Comparison of ENCODE assay signal across 16 cellular contexts in genomic region chr2:236935656-236936445, GRCh38.
DNase-seq lines count a peak whose midpoint lies in the region; ATAC-seq, FAIRE-seq and TF ChIP-seq lines count a peak whose summit lies in the region.
"Had no signal": no experiment of that assay in that cellular context is flagged by ENCODE, and none has a peak within 500 bp of the region (broad histone marks: within the 10 kb centered on the region; RNA-seq: fewer than 3 reads in every experiment).

No MANE protein-coding gene starts in this region.

- no peak overlapping the region for H2BK5ac ChIP-seq in neuronal stem cell (ENCODE audit: low read length)

- no peak overlapping the region for H3K4me3 ChIP-seq in bronchial epithelial cell (ENCODE audit: low read depth, low read length)
- no peak overlapping the region for H3K4me3 ChIP-seq in esophagus muscularis mucosa
- H3K4me3 ChIP-seq in neuronal stem cell (ENCODE audit: low read length in 2 of 2), result no peak overlapping the region
- H3K4me3 ChIP-seq in vagina, result no peak overlapping the region
- H3K4me3 ChIP-seq: HAP-1 had no signal

- ATAC-seq in GM18868 (IDR thresholded peaks at IDR 0.05; ENCODE audit: unreplicated experiment) (no peak), WTC11 (no peak)

- no peaks in the 10 kb centered on the region for H3K36me3 Mint-ChIP-seq in WTC11
- H3K36me3 Mint-ChIP-seq in activated naive CD4-positive, alpha-beta T cell treated with anti-CD3 and anti-CD28 coated beads for 36 hours (ENCODE audit: low read depth), result no peaks in the 10 kb centered on the region
- H3K36me3 Mint-ChIP-seq: CD4-positive, alpha-beta memory T cell had no signal

- FAIRE-seq in bronchial epithelial cell (lab: Jason Lieb, UNC), result peak; percentile 64
- FAIRE-seq: A204.1, G401.6, GM12892, H1 had no signal

- no peak overlapping the region for H3K23ac ChIP-seq in neuronal stem cell (ENCODE audit: low read depth, low read length, poor library complexity)

- H3K4me1 ChIP-seq in esophagus muscularis mucosa, result peaks cover 0 to 7% (median 0%) of the 10 kb centered on the region in 4 donors
- no peaks in the 10 kb centered on the region for H3K4me1 ChIP-seq in neuronal stem cell (ENCODE audit: control insufficient read depth in 2 of 2, insufficient read depth in 1 of 2, low read depth in 1 of 2, low read length in 2 of 2)
- peaks cover 4% of the 10 kb centered on the region for H3K4me1 ChIP-seq in vagina
- H3K4me1 ChIP-seq: HAP-1 had no signal

- no peak overlapping the region for H2AFZ ChIP-seq in neuronal stem cell (ENCODE audit: low read length)

- H3K27ac ChIP-seq in esophagus muscularis mucosa (replicated peaks in 1 of 4) (no peak overlapping the region), neuronal stem cell (replicated peaks; ENCODE audit: low read length) (no peak overlapping the region), vagina (no peak overlapping the region)
- H3K27ac ChIP-seq: C4-2B had no signal

- no peak overlapping the region for H3K4me3 Mint-ChIP-seq in WTC11
- no peak overlapping the region for H3K4me3 Mint-ChIP-seq in activated naive CD4-positive, alpha-beta T cell treated with anti-CD3 and anti-CD28 coated beads for 36 hours
- H3K4me3 Mint-ChIP-seq: CD4-positive, alpha-beta memory T cell had no signal

- H3K27me3 ChIP-seq in bronchial epithelial cell (ENCODE audit: control insufficient read depth, insufficient read depth, low read length), result no peaks in the 10 kb centered on the region
- peaks cover 0 to 26% (median 0%) of the 10 kb centered on the region in 4 donors for H3K27me3 ChIP-seq in esophagus muscularis mucosa
- no peaks in the 10 kb centered on the region for H3K27me3 ChIP-seq in neuronal stem cell (ENCODE audit: control insufficient read depth in 3 of 3, insufficient read depth in 3 of 3, low read depth in 1 of 3, low read length in 3 of 3)
- no peaks in the 10 kb centered on the region for H3K27me3 ChIP-seq in vagina

- DNase-seq in bronchial epithelial cell (ENCODE audit: low read depth) (no peak), esophagus muscularis mucosa (ENCODE audit: extremely low spot score) (peak; percentile 82), neuronal stem cell (ENCODE audit: low spot score) (no peak), vagina (ENCODE audit: extremely low spot score in 2 of 2) (peak; percentile 84 to 87), WTC11 (ENCODE audit: low spot score) (no peak)
- DNase-seq in activated naive CD4-positive, alpha-beta T cell treated with anti-CD3 and anti-CD28 coated beads for 36 hours, result no peak
- DNase-seq: BE2C; CD4-positive, alpha-beta memory T cell; DMS79 had no signal

- H2BK15ac ChIP-seq in neuronal stem cell (ENCODE audit: low read length), result no peak overlapping the region

- H2BK120ac ChIP-seq in neuronal stem cell (ENCODE audit: low read depth, low read length), result no peak overlapping the region

- H3K4me2 ChIP-seq in neuronal stem cell (ENCODE audit: insufficient read depth, low read length, poor library complexity, severe bottlenecking), result no peak overlapping the region

- POLR2A ChIA-PET in WTC11 (lab: Charles Lee), result no interaction called here

- H3K9me3 ChIP-seq in esophagus muscularis mucosa (no peaks in the 10 kb centered on the region), neuronal stem cell (replicated peaks in 1 of 2; ENCODE audit: control insufficient read depth in 2 of 2, insufficient read depth in 1 of 2, low read depth in 1 of 2, low read length in 2 of 2) (no peaks in the 10 kb centered on the region), vagina (no peaks in the 10 kb centered on the region)
- H3K9me3 ChIP-seq: BE2C, HAP-1 had no signal

- no peak for TF ChIP-seq POLR2A in esophagus muscularis mucosa (IDR thresholded peaks at IDR 0.05; ENCODE audit: low read depth)
- no peak for TF ChIP-seq POLR2A in vagina (IDR thresholded peaks at IDR 0.05)

- no peak overlapping the region for H3K27ac Mint-ChIP-seq in WTC11
- no peak overlapping the region for H3K27ac Mint-ChIP-seq in activated naive CD4-positive, alpha-beta T cell treated with anti-CD3 and anti-CD28 coated beads for 36 hours

- no peak overlapping the region for H3K4ac ChIP-seq in neuronal stem cell (ENCODE audit: low read length)

- no peak overlapping the region for H2AK5ac ChIP-seq in neuronal stem cell (ENCODE audit: low read depth, low read length)

- peaks cover under 1% of the 10 kb centered on the region for H3K4me1 Mint-ChIP-seq in WTC11
- H3K4me1 Mint-ChIP-seq in activated naive CD4-positive, alpha-beta T cell treated with anti-CD3 and anti-CD28 coated beads for 36 hours (ENCODE audit: low read depth), result no peaks in the 10 kb centered on the region

- no peaks in the 10 kb centered on the region for H3K36me3 ChIP-seq in bronchial epithelial cell (ENCODE audit: control insufficient read depth, insufficient read depth, low read length)
- no peaks in the 10 kb centered on the region for H3K36me3 ChIP-seq in esophagus muscularis mucosa
- H3K36me3 ChIP-seq in neuronal stem cell (replicated peaks in 1 of 2; ENCODE audit: control insufficient read depth in 2 of 2, insufficient read depth in 2 of 2, low read length in 2 of 2), result no peaks in the 10 kb centered on the region
- H3K36me3 ChIP-seq in vagina, result no peaks in the 10 kb centered on the region
- H3K36me3 ChIP-seq: BE2C, HAP-1 had no signal

- intact Hi-C loops in esophagus muscularis mucosa (cut with DNase I), result no loop called here
- intact Hi-C loops in vagina (cut with DNase I), result no loop called here
- intact Hi-C loops in activated naive CD4-positive, alpha-beta T cell treated with anti-CD3 and anti-CD28 coated beads for 36 hours (cut with micrococcal nuclease), result no loop called here

- WGBS in esophagus muscularis mucosa, result 97% methylated on average over 6 of the region's 10 CpGs
- WGBS in neuronal stem cell (ENCODE audit: extremely low coverage in 2 of 2, insufficient read length in 2 of 2, insufficient replicate concordance in 1 of 2), 2 donors, result no CpG with 5 or more reads among the region's 10 CpGs

- no peak overlapping the region for H4K8ac ChIP-seq in neuronal stem cell (ENCODE audit: low read depth, low read length)

- no peak overlapping the region for H2BK12ac ChIP-seq in neuronal stem cell (ENCODE audit: low read length)

- no peaks in the 10 kb centered on the region for H3K79me1 ChIP-seq in neuronal stem cell (ENCODE audit: low read depth, low read length)

- H3K14ac ChIP-seq in neuronal stem cell (ENCODE audit: low read length), result no peak overlapping the region

- CTCF ChIA-PET in WTC11 (lab: Charles Lee), result interaction anchor here (1.0 kb wide), 1 partner anchor 14 kb away, joined by 3 read pairs; no protein-coding TSS in a partner anchor
- CTCF ChIA-PET in activated naive CD4-positive, alpha-beta T cell treated with anti-CD3 and anti-CD28 coated beads for 36 hours (lab: Charles Lee), result no interaction called here

- no peak overlapping the region for H4K91ac ChIP-seq in neuronal stem cell (ENCODE audit: low read depth, low read length, poor library complexity)

- no peaks in the 10 kb centered on the region; the same call in 1 of the 2 replicates for H3K27me3 Mint-ChIP-seq in WTC11 (ENCODE audit: low read depth)
- H3K27me3 Mint-ChIP-seq in activated naive CD4-positive, alpha-beta T cell treated with anti-CD3 and anti-CD28 coated beads for 36 hours (ENCODE audit: low read depth), result no peaks in the 10 kb centered on the region

- peak overlapping the region; percentile 29 for H3K18ac ChIP-seq in neuronal stem cell (ENCODE audit: low read length)

- H3K9me3 Mint-ChIP-seq in WTC11, result no peaks in the 10 kb centered on the region
- no peaks in the 10 kb centered on the region for H3K9me3 Mint-ChIP-seq in activated naive CD4-positive, alpha-beta T cell treated with anti-CD3 and anti-CD28 coated beads for 36 hours

- TF ChIP-seq EP300 in esophagus muscularis mucosa (IDR thresholded peaks at IDR 0.05), result no peak

- H3K9ac ChIP-seq in neuronal stem cell (ENCODE audit: low read depth, low read length, poor library complexity), result no peak overlapping the region

- TF ChIP-seq CTCF in bronchial epithelial cell (IDR thresholded peaks at IDR 0.05; ENCODE audit: insufficient read depth, low read length, severe bottlenecking) (no peak), esophagus muscularis mucosa (IDR thresholded peaks at IDR 0.05) (no peak), vagina (IDR thresholded peaks at IDR 0.05) (no peak), WTC11 (IDR thresholded peaks at IDR 0.05) (no peak)

TF ChIP-seq in WTC11, 78 proteins besides CTCF, POLR2A, EP300 and RAD21 (continues in another document):
- TF ChIP-seq, protein P1, sequence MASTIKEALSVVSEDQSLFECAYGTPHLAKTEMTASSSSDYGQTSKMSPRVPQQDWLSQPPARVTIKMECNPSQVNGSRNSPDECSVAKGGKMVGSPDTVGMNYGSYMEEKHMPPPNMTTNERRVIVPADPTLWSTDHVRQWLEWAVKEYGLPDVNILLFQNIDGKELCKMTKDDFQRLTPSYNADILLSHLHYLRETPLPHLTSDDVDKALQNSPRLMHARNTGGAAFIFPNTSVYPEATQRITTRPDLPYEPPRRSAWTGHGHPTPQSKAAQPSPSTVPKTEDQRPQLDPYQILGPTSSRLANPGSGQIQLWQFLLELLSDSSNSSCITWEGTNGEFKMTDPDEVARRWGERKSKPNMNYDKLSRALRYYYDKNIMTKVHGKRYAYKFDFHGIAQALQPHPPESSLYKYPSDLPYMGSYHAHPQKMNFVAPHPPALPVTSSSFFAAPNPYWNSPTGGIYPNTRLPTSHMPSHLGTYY (CRISPR knock-in tag; IDR thresholded peaks at IDR 0.05), result no peak
- no peak for TF ChIP-seq CBFB (CRISPR knock-in tag; IDR thresholded peaks at IDR 0.05; ENCODE audit: low read depth)
- no peak for TF ChIP-seq RELA (CRISPR knock-in tag; IDR thresholded peaks at IDR 0.05; ENCODE audit: borderline replicate concordance)
- no peak for TF ChIP-seq HMGXB4 (CRISPR knock-in tag; IDR thresholded peaks at IDR 0.05)
- TF ChIP-seq MYBL2 (CRISPR knock-in tag; IDR thresholded peaks at IDR 0.05), result no peak

Comparison
In these comparisons a context has a peak if more than half of its experiments do, and no peak if none do; other contexts are left out.
1. DNase-seq: peak in esophagus muscularis mucosa (single experiment) and vagina (2 of 2); none in bronchial epithelial cell (single experiment), neuronal stem cell (single experiment), WTC11 (single experiment) and activated naive CD4-positive, alpha-beta T cell treated with anti-CD3 and anti-CD28 coated beads for 36 hours (single experiment).